1 cellular context compared by ENCODE assay signal in genomic region chr5:10434392-10434791, GRCh38.
TF ChIP-seq lines count a peak whose summit lies in the region.

No MANE protein-coding gene starts in this region.

TF ChIP-seq in HepG2, 621 proteins besides CTCF, POLR2A, EP300 and RAD21 (continued from another document):
- TF ChIP-seq E2F2 (CRISPR knock-in tag; IDR thresholded peaks at IDR 0.05; ENCODE audit: borderline replicate concordance): no peak
- TF ChIP-seq HNRNPK (IDR thresholded peaks at IDR 0.05; ENCODE audit: low read depth, low read length, poor library complexity, severe bottlenecking): no peak
- TF ChIP-seq ZNF766 (CRISPR knock-in tag; IDR thresholded peaks at IDR 0.05; ENCODE audit: borderline replicate concordance): no peak
- no peak for TF ChIP-seq MXD4 (CRISPR knock-in tag; IDR thresholded peaks at IDR 0.05)
- no peak for TF ChIP-seq DNMT3B (CRISPR knock-in tag; conservative IDR thresholded peaks at IDR 0.05)
- no peak for TF ChIP-seq ZFX (CRISPR knock-in tag; IDR thresholded peaks at IDR 0.05; ENCODE audit: low read depth)
- TF ChIP-seq ZNF562 (CRISPR knock-in tag; IDR thresholded peaks at IDR 0.05; ENCODE audit: borderline replicate concordance): no peak
- no peak for TF ChIP-seq ZNF280D (CRISPR knock-in tag; IDR thresholded peaks at IDR 0.05)
- TF ChIP-seq KAT2B (IDR thresholded peaks at IDR 0.05; ENCODE audit: borderline replicate concordance, low read depth, low read length): no peak
- no peak for TF ChIP-seq ZNF691 (CRISPR knock-in tag; IDR thresholded peaks at IDR 0.05; ENCODE audit: borderline replicate concordance, low read depth)
- no peak for TF ChIP-seq PATZ1 (CRISPR knock-in tag; IDR thresholded peaks at IDR 0.05)
- TF ChIP-seq ZBTB14 (CRISPR knock-in tag; IDR thresholded peaks at IDR 0.05): no peak
- TF ChIP-seq ZNF567 (CRISPR knock-in tag; IDR thresholded peaks at IDR 0.05; ENCODE audit: borderline replicate concordance): no peak
- no peak for TF ChIP-seq HMG20A (CRISPR knock-in tag; IDR thresholded peaks at IDR 0.05; ENCODE audit: borderline replicate concordance)
- TF ChIP-seq SP140L (CRISPR knock-in tag; IDR thresholded peaks at IDR 0.05; ENCODE audit: borderline replicate concordance): no peak
- no peak for TF ChIP-seq MYC (CRISPR knock-in tag; IDR thresholded peaks at IDR 0.05; ENCODE audit: borderline replicate concordance)
- no peak for TF ChIP-seq ZNF768 (CRISPR knock-in tag; IDR thresholded peaks at IDR 0.05)
- TF ChIP-seq FOXC1 (CRISPR knock-in tag; IDR thresholded peaks at IDR 0.05; ENCODE audit: borderline replicate concordance): no peak
